In genomic region chr19:44822670-44823372, GRCh38 we compare ENCODE assay signal across 19 cellular contexts. TPM values are rescaled to one million over a fixed set of nuclear protein-coding genes. Genes with fewer than 3 reads are reported as not detected.
"Had no signal": no experiment of that assay in that cellular context is flagged by ENCODE, and none has a peak within 500 bp of the region (broad histone marks: within the 10 kb centered on the region; RNA-seq: fewer than 3 reads in every experiment).

No MANE protein-coding gene starts in this region.

- FAIRE-seq: keratinocyte had no signal

- DNase-seq: activated B cell treated with CpG ODN at 0.5 μM for 24 hours; activated CD4-positive, alpha-beta memory T cell treated with anti-CD3 and anti-CD28 coated beads, Interleukin-2, amount 10 ng/mL, durations not matched to agents 7 days and 5 days; activated CD4-positive, alpha-beta T cell treated with anti-CD3 and anti-CD28 coated beads for 48 hours; activated CD8-positive, alpha-beta memory T cell treated with anti-CD3 and anti-CD28 coated beads, Interleukin-2, amount 10 ng/mL, durations not matched to agents 7 days and 5 days; caudate nucleus; endodermal cell; foreskin keratinocyte; glutamatergic neuron; T-cell; testis had no signal

- H3K36me3 ChIP-seq: prostate gland had no signal

- H3K4me1 ChIP-seq: foreskin keratinocyte, prostate gland had no signal

- H3K9me3 ChIP-seq: prostate gland, testis had no signal

- ATAC-seq: activated CD8-positive, alpha-beta memory T cell treated with anti-CD3 and anti-CD28 coated beads, Interleukin-2, amount 10 ng/mL, durations not matched to agents 7 days and 5 days; foreskin keratinocyte; left lobe of liver; natural killer cell treated with Interleukin-12 subunit alpha and Interleukin-12 subunit beta and Interleukin-15 and Interleukin-18, amount 100 ng/mL, for 72 hours; right cardiac atrium; T-cell had no signal

- H3K27me3 ChIP-seq: testis had no signal

- H3K27ac ChIP-seq: epithelial cell of prostate, foreskin keratinocyte, skin epidermis, testis had no signal

- H3K4me3 ChIP-seq: prostate gland, skin epidermis, testis had no signal

RNA-seq across cellular contexts. Expression of gene BCAM, which starts 13.9 kb away (rescaled TPM):
- total RNA-seq: activated B cell treated with CpG ODN at 0.5 μM for 24 hours; activated CD4-positive, alpha-beta memory T cell treated with anti-CD3 and anti-CD28 coated beads, Interleukin-2, amount 10 ng/mL, durations not matched to agents 7 days and 5 days; activated CD8-positive, alpha-beta memory T cell treated with anti-CD3 and anti-CD28 coated beads, Interleukin-2, amount 10 ng/mL, durations not matched to agents 7 days and 5 days; natural killer cell treated with Interleukin-12 subunit alpha and Interleukin-12 subunit beta and Interleukin-15 and Interleukin-18, amount 100 ng/mL, for 72 hours had no signal

RNA-seq across cellular contexts. Expression of gene CBLC, which starts 45.1 kb away (rescaled TPM):
- total RNA-seq: activated B cell treated with CpG ODN at 0.5 μM for 24 hours; activated CD4-positive, alpha-beta memory T cell treated with anti-CD3 and anti-CD28 coated beads, Interleukin-2, amount 10 ng/mL, durations not matched to agents 7 days and 5 days; activated CD8-positive, alpha-beta memory T cell treated with anti-CD3 and anti-CD28 coated beads, Interleukin-2, amount 10 ng/mL, durations not matched to agents 7 days and 5 days; lung microvascular endothelial cell; natural killer cell treated with Interleukin-12 subunit alpha and Interleukin-12 subunit beta and Interleukin-15 and Interleukin-18, amount 100 ng/mL, for 72 hours; right cardiac atrium had no signal
- polyA plus RNA-seq: fibroblast of lung, right cardiac atrium had no signal
